ENCODE assay signal across 6 cellular contexts in the genomic region with DNA sequence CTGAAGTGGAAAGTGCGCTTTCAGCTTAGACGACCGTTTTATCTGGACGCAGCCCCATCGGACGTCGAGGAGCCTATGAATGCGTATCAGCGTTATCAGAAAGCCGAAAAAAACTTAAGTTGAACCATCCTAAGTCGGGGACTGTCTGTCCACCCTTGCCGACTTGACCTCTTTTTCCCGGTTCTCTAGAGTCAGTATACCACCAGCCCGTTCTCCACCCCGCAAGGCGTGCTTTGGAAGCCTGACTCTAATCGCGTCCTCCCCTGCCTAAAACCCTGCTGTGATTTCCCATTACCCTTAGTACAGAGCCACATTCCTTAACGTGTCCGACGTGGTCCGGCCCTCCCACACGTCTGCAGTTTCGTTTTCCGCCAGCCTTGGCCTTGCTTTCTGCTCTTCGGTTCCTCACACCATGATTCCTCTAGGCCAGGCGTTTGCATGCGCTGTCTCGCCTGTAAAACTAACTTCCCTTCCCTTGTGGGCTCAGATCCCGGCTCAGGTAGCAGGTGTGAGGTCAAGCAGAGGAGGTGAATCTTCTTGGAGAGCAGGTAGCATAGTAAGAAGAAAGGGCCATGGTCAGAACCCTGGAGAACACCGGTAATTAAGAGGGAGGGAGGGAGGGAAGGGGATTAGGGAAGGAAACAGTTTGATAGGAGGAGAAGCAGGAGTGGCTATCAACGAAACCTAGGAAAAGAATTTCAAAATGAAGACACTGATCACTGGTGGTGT. TPM values are rescaled to one million over a fixed set of nuclear protein-coding genes. Genes with fewer than 3 reads are reported as not detected.
DNase-seq lines count a peak whose midpoint lies in the region; ATAC-seq and TF ChIP-seq lines count a peak whose summit lies in the region.

No MANE protein-coding gene starts in this region.

- TF ChIP-seq CTCF in AG10803 (conservative IDR thresholded peaks at IDR 0.05; ENCODE audit: low read length) (no peak), astrocyte of the spinal cord (IDR thresholded peaks at IDR 0.05; ENCODE audit: low read depth, low read length) (no peak)

- intact Hi-C loops in naive thymus-derived CD4-positive, alpha-beta T cell (cut with micrococcal nuclease), result loop anchor here (1.0 to 5.0 kb wide), 5 partner anchors 206 to 1603 kb away; partner anchors contain the start of genes AGO1 (in 1 of the 2), CDCA8 (in 1 of the 2), KIAA0319L (in 1 of the 2) and LSM10 (in 1 of the 2)

- in situ Hi-C loops in astrocyte of the spinal cord (cut with HindIII; ENCODE audit: low sequenced_read_pairs), result no loop called here

- POLR2A ChIA-PET in naive thymus-derived CD4-positive, alpha-beta T cell (lab: Charles Lee), result interaction anchor here (0.7 to 1.2 kb wide), 6 partner anchors 17 to 136 kb away, joined by 3 to 6 read pairs (median 4); partner anchors contain the start of genes THRAP3 and TRAPPC3

- peak; percentile 2 for ATAC-seq in HG03135 (IDR thresholded peaks at IDR 0.05; ENCODE audit: unreplicated experiment)
- ATAC-seq in naive thymus-derived CD4-positive, alpha-beta T cell, result no peak

- H3K4me1 Mint-ChIP-seq in naive thymus-derived CD4-positive, alpha-beta T cell, result peaks cover 12 to 30% (median 21%) of the 10 kb centered on the region in 7 donors

- peak overlapping the region; percentile 98 for H3K27ac ChIP-seq in naive thymus-derived CD4-positive, alpha-beta T cell (ENCODE audit: low read depth, low read length)

- H3K27ac Mint-ChIP-seq in naive thymus-derived CD4-positive, alpha-beta T cell, result peak overlapping the region; percentile 86 to 97 (median 90)

- H3K9me3 Mint-ChIP-seq in naive thymus-derived CD4-positive, alpha-beta T cell, result peaks cover 0 to 2% (median 0%) of the 10 kb centered on the region in 11 donors

- H3K9me3 ChIP-seq in naive thymus-derived CD4-positive, alpha-beta T cell (ENCODE audit: control insufficient read depth in 2 of 3, low read length in 3 of 3), result no peaks in the 10 kb centered on the region

- H3K4me1 ChIP-seq in naive thymus-derived CD4-positive, alpha-beta T cell (ENCODE audit: control insufficient read depth in 2 of 2, insufficient read depth in 2 of 2, low read length in 2 of 2), result peaks cover 11 to 16% of the 10 kb centered on the region in 2 donors

- peak overlapping the region; percentile 83 to 96 (median 93) for H3K4me3 Mint-ChIP-seq in naive thymus-derived CD4-positive, alpha-beta T cell

- CTCF ChIA-PET in naive thymus-derived CD4-positive, alpha-beta T cell (lab: Charles Lee), result interaction anchor here (0.6 kb wide), 1 partner anchor 177 kb away, joined by 3 read pairs; no protein-coding TSS in a partner anchor

- peaks cover 0 to 20% (median 0%) of the 10 kb centered on the region in 5 donors for H3K36me3 Mint-ChIP-seq in naive thymus-derived CD4-positive, alpha-beta T cell

- DNase-seq in AG10803 (ENCODE audit: low read depth) (peak; percentile 58), astrocyte of the spinal cord (ENCODE audit: low read depth, low spot score) (peak; percentile 63), NCI-H1048 (lab: John Stamatoyannopoulos, UW) (no peak), NAMALWA (ENCODE audit: low spot score) (no peak)
- peak in 2 of 9 donors; percentile 18 to 28 for DNase-seq in naive thymus-derived CD4-positive, alpha-beta T cell

- H3K27me3 ChIP-seq in naive thymus-derived CD4-positive, alpha-beta T cell (ENCODE audit: control insufficient read depth in 2 of 2, insufficient read depth in 2 of 2, low read length in 2 of 2), result peaks cover 0 to 3% of the 10 kb centered on the region in 2 donors

- H3K4me3 ChIP-seq in AG10803 (ENCODE audit: low read length) (peak overlapping the region; percentile 73), astrocyte of the spinal cord (ENCODE audit: low read depth, low read length) (peak overlapping the region; percentile 67)
- H3K4me3 ChIP-seq in naive thymus-derived CD4-positive, alpha-beta T cell (ENCODE audit: low read length), result peak overlapping the region; percentile 47

- peaks cover 0 to 42% (median 4%) of the 10 kb centered on the region in 3 experiments for H3K36me3 ChIP-seq in naive thymus-derived CD4-positive, alpha-beta T cell (ENCODE audit: control insufficient read depth in 2 of 3, insufficient read depth in 3 of 3, low read length in 3 of 3)

- peaks cover 8 to 18% (median 10%) of the 10 kb centered on the region in 5 donors for H3K27me3 Mint-ChIP-seq in naive thymus-derived CD4-positive, alpha-beta T cell

RNA-seq across cellular contexts. Expression of gene ADPRS, which starts 0.9 kb away (rescaled TPM):
- 10 to 100 TPM; 18.0 to 30.2 (median 24.2) TPM for total RNA-seq in naive thymus-derived CD4-positive, alpha-beta T cell
- 10 to 100 TPM; 18.3 to 35.4 TPM for polyA plus RNA-seq in naive thymus-derived CD4-positive, alpha-beta T cell

RNA-seq across cellular contexts. Expression of gene TEKT2, which starts 5.7 kb away (rescaled TPM):
- under 1 TPM in 2 of 5 experiments, not detected in 3; 0.71 to 0.93 TPM for total RNA-seq in naive thymus-derived CD4-positive, alpha-beta T cell
- not detected for polyA plus RNA-seq in naive thymus-derived CD4-positive, alpha-beta T cell

RNA-seq across cellular contexts. Expression of gene COL8A2, which starts 35.5 kb away (rescaled TPM):
- 1 to 10 TPM in 1 of 5 experiments, under 1 TPM in 3, not detected in 1; 0.05 to 2.5 (median 0.20) TPM for total RNA-seq in naive thymus-derived CD4-positive, alpha-beta T cell
- polyA plus RNA-seq in naive thymus-derived CD4-positive, alpha-beta T cell, result not detected

RNA-seq across cellular contexts. Expression of gene TRAPPC3, which starts 59.7 kb away (rescaled TPM):
- total RNA-seq in naive thymus-derived CD4-positive, alpha-beta T cell, result 10 to 100 TPM; 32.1 to 60.5 (median 47.2) TPM
- 100 to 1,000 TPM in 1 of 2 donors, 10 to 100 TPM in 1; 98.6 to 110 TPM for polyA plus RNA-seq in naive thymus-derived CD4-positive, alpha-beta T cell

Comparison
In these comparisons a context has a peak if more than half of its experiments do, and no peak if none do; other contexts are left out.
1. DNase-seq: peak in AG10803 (single experiment) and astrocyte of the spinal cord (single experiment); none in NCI-H1048 (single experiment) and NAMALWA (single experiment).
2. Peak in every context shown above with its lines, with median percentiles within 50 percentile points of each other: H3K4me3 ChIP-seq.